In genomic region chr1:202213361-202214088, GRCh38 we compare ENCODE assay signal across 8 cellular contexts. TPM values are rescaled to one million over a fixed set of nuclear protein-coding genes. Genes with fewer than 3 reads are reported as not detected.
DNase-seq lines count a peak whose midpoint lies in the region; ATAC-seq and TF ChIP-seq lines count a peak whose summit lies in the region.

No MANE protein-coding gene starts in this region.

- H3K36me3 ChIP-seq in hepatocyte (replicated peaks; ENCODE audit: insufficient read depth, low read depth) (no peaks in the 10 kb centered on the region), tibial artery (no peaks in the 10 kb centered on the region), vagina (no peaks in the 10 kb centered on the region)

- no peaks in the 10 kb centered on the region for H3K79me2 ChIP-seq in hepatocyte

- H3K4me1 ChIP-seq in hepatocyte (ENCODE audit: insufficient read depth) (no peaks in the 10 kb centered on the region), tibial artery (peaks cover 0 to 57% (median 30%) of the 10 kb centered on the region in 4 donors), vagina (peaks cover 4% of the 10 kb centered on the region)

- POLR2A ChIA-PET in RWPE1 (lab: Yijun Ruan, JAX; ENCODE audit: low non-redundant PET), result no interaction called here

- H3K4me3 ChIP-seq in hepatocyte (no peak overlapping the region), tibial artery (peak overlapping the region; percentile 53 to 60), vagina (peak overlapping the region in 1 of 2 donors; percentile 37)

- peak overlapping the region; percentile 94 for H3K4me2 ChIP-seq in hepatocyte

- 30% methylated on average over 8 of the region's 8 CpGs for WGBS in hepatocyte (ENCODE audit: low lambda C conversion rate, missing lambda C conversion rate)

- intact Hi-C loops in tibial artery (cut with DNase I; ENCODE audit: low total_unique reads) (no loop called here), vagina (cut with DNase I) (no loop called here)

- peak overlapping the region; percentile 52 for H2AFZ ChIP-seq in hepatocyte

- TF ChIP-seq CTCF in RWPE1 (conservative IDR thresholded peaks at IDR 0.05; ENCODE audit: low read depth) (no peak), hepatocyte (IDR thresholded peaks at IDR 0.05; ENCODE audit: poor library complexity) (peak; percentile 34), tibial artery (IDR thresholded peaks at IDR 0.05) (peak; percentile 7 to 9), vagina (IDR thresholded peaks at IDR 0.05) (no peak), GM13977 (IDR thresholded peaks at IDR 0.05; ENCODE audit: extremely low read depth, insufficient read depth, missing control alignments) (no peak)

- no peaks in the 10 kb centered on the region for H3K36me3 Mint-ChIP-seq in activated T-cell treated with anti-CD3 and anti-CD28 coated beads, Interleukin-2, amount 50 U/mL, for 72 hours (ENCODE audit: insufficient read depth in 2 of 2)

- H3K4me3 Mint-ChIP-seq in activated T-cell treated with anti-CD3 and anti-CD28 coated beads, Interleukin-2, amount 50 U/mL, for 72 hours, result peak overlapping the region; percentile 48 to 72

- H3K4me1 Mint-ChIP-seq in activated T-cell treated with anti-CD3 and anti-CD28 coated beads, Interleukin-2, amount 50 U/mL, for 72 hours (ENCODE audit: low read depth), result peaks cover 15% of the 10 kb centered on the region

- CTCF ChIA-PET in RWPE1 (lab: Yijun Ruan, JAX), result interaction anchor here (0.6 to 2.5 kb wide), 7 partner anchors 12 to 494 kb away, joined by 3 to 18 read pairs (median 8); partner anchors contain the start of gene LGR6

- no peaks in the 10 kb centered on the region for H3K9me3 ChIP-seq in hepatocyte (ENCODE audit: low read depth)
- no peaks in the 10 kb centered on the region for H3K9me3 ChIP-seq in tibial artery
- no peaks in the 10 kb centered on the region for H3K9me3 ChIP-seq in vagina

- ATAC-seq in activated T-cell treated with anti-CD3 and anti-CD28 coated beads, Interleukin-2, amount 50 U/mL, for 72 hours (replicated peaks in 1 of 2), result peak; percentile 43 to 53

- H3K27me3 Mint-ChIP-seq in activated T-cell treated with anti-CD3 and anti-CD28 coated beads, Interleukin-2, amount 50 U/mL, for 72 hours (ENCODE audit: low read depth), result peaks cover 64% of the 10 kb centered on the region

- no peak for DNase-seq in activated T-cell treated with anti-CD3 and anti-CD28 coated beads, Interleukin-2, amount 50 U/mL, for 72 hours
- no peak for DNase-seq in activated T-cell treated with anti-CD3 and anti-CD28 coated beads, Interleukin-2, amount 50 U/mL, for 1 hour
- DNase-seq in RWPE1 (ENCODE audit: low spot score), result no peak
- no peak for DNase-seq in hepatocyte (ENCODE audit: low spot score)
- no peak for DNase-seq in tibial artery
- DNase-seq in vagina (ENCODE audit: extremely low spot score in 2 of 2), result no peak
- no peak for DNase-seq in NOMO-1 treated with DMSO at 0.1 percent for 48 hours (lab: John Stamatoyannopoulos, UW; ENCODE audit: unreplicated experiment)
- no peak for DNase-seq in GM13977 (ENCODE audit: low spot score)

- H4K20me1 ChIP-seq in hepatocyte (ENCODE audit: insufficient read depth, poor library complexity, severe bottlenecking), result no peaks in the 10 kb centered on the region

- peak overlapping the region; percentile 73 for H3K27ac ChIP-seq in RWPE1
- no peak overlapping the region for H3K27ac ChIP-seq in hepatocyte
- H3K27ac ChIP-seq in tibial artery, result peak overlapping the region; percentile 48 to 63
- no peak overlapping the region for H3K27ac ChIP-seq in vagina

- H3K27me3 ChIP-seq in hepatocyte (peaks cover 32% of the 10 kb centered on the region), tibial artery (no peaks in the 10 kb centered on the region), vagina (no peaks in the 10 kb centered on the region)

- no peaks in the 10 kb centered on the region for H3K9me2 ChIP-seq in hepatocyte (replicated peaks; ENCODE audit: insufficient read depth)

- H3K27ac Mint-ChIP-seq in activated T-cell treated with anti-CD3 and anti-CD28 coated beads, Interleukin-2, amount 50 U/mL, for 72 hours, result no peak overlapping the region

- in situ Hi-C loops in GM13977 (cut with MboI; ENCODE audit: low pct_unique_long_range_greater_than_20kb, low sequenced_read_pairs, unreplicated experiment), result no loop called here

- H3K9me3 Mint-ChIP-seq in activated T-cell treated with anti-CD3 and anti-CD28 coated beads, Interleukin-2, amount 50 U/mL, for 72 hours, result no peaks in the 10 kb centered on the region

- TF ChIP-seq POLR2A in vagina (IDR thresholded peaks at IDR 0.05), result no peak

RNA-seq across cellular contexts. Expression of gene LGR6, which starts 19.9 kb away (rescaled TPM):
- under 1 TPM; 0.22 to 0.69 TPM for total RNA-seq in activated T-cell treated with anti-CD3 and anti-CD28 coated beads, Interleukin-2, amount 50 U/mL, for 72 hours
- total RNA-seq in hepatocyte (0.32 and 0.80 TPM in 2 replicates), vagina (6.6 TPM)
- polyA plus RNA-seq in hepatocyte, result 1.1 and 1.5 TPM in 2 replicates

RNA-seq across cellular contexts. Expression of gene PTPN7, which starts 53.1 kb away (rescaled TPM):
- 100 to 1,000 TPM; 196 to 201 TPM for total RNA-seq in activated T-cell treated with anti-CD3 and anti-CD28 coated beads, Interleukin-2, amount 50 U/mL, for 72 hours
- total RNA-seq in hepatocyte (not detected in 2 replicates), vagina (7.9 TPM)
- polyA plus RNA-seq in hepatocyte, result 0.35 and 0.41 TPM in 2 replicates

Comparison
In these comparisons a context has a peak if more than half of its experiments do, and no peak if none do; other contexts are left out.
1. H3K27ac ChIP-seq: peak in RWPE1 (single experiment) and tibial artery (2 of 2); none in hepatocyte (single experiment) and vagina (single experiment).
2. CTCF ChIP-seq: peak in hepatocyte (single experiment) and tibial artery (2 of 2); none in RWPE1 (single experiment), vagina (0 of 3) and GM13977 (single experiment).
3. RNA of gene PTPN7, which starts 53.1 kb away (total RNA-seq): 196 to 201 TPM in activated T-cell treated with anti-CD3 and anti-CD28 coated beads, Interleukin-2, amount 50 U/mL, for 72 hours; 7.9 TPM in vagina (single experiment) and not detected in hepatocyte; every median in the first group is over 10 times any median in the second.